1 cellular context compared by ENCODE assay signal in genomic region chr10:122435212-122435827, GRCh38.
TF ChIP-seq lines count a peak whose summit lies in the region.

No MANE protein-coding gene starts in this region.

TF ChIP-seq in SK-N-SH treated with all-trans-retinoic acid at 6 μM for 48 hours, 23 proteins besides CTCF, POLR2A, EP300 and RAD21 (continued from another document):
- no peak for TF ChIP-seq CREB5 (CRISPR knock-in tag; IDR thresholded peaks at IDR 0.05; ENCODE audit: low read depth)
- TF ChIP-seq ESRRG (CRISPR knock-in tag; IDR thresholded peaks at IDR 0.05) = no peak
- no peak for TF ChIP-seq ZFP3 (CRISPR knock-in tag; IDR thresholded peaks at IDR 0.05)
- TF ChIP-seq ISL1 (CRISPR knock-in tag; IDR thresholded peaks at IDR 0.05) = no peak
- no peak for TF ChIP-seq ZFP30 (CRISPR knock-in tag; IDR thresholded peaks at IDR 0.05)
